ENCODE assay signal across 8 cellular contexts in genomic region chr1:148333875-148334338, GRCh38.
DNase-seq lines count a peak whose midpoint lies in the region; ATAC-seq and TF ChIP-seq lines count a peak whose summit lies in the region.

No MANE protein-coding gene starts in this region.

- H3K4me1 Mint-ChIP-seq in CD4-positive, CD25-positive, alpha-beta regulatory T cell = peaks cover 9 to 36% (median 20%) of the 10 kb centered on the region in 4 donors
- H3K4me1 Mint-ChIP-seq in natural killer cell treated with Interleukin-12 subunit alpha and Interleukin-12 subunit beta and Interleukin-15 and Interleukin-18, amount 100 ng/mL, for 72 hours (ENCODE audit: low read depth in 2 of 2) = peaks cover 16 to 26% of the 10 kb centered on the region in 2 donors

- peaks cover 3% of the 10 kb centered on the region for H3K36me3 Mint-ChIP-seq in CD4-positive, CD25-positive, alpha-beta regulatory T cell
- H3K36me3 Mint-ChIP-seq in natural killer cell treated with Interleukin-12 subunit alpha and Interleukin-12 subunit beta and Interleukin-15 and Interleukin-18, amount 100 ng/mL, for 72 hours = no peaks in the 10 kb centered on the region

- no peaks in the 10 kb centered on the region for H3K9me2 ChIP-seq in MM.1S (replicated peaks; ENCODE audit: insufficient read depth, low read length)

- no peak for ATAC-seq in CD4-positive, CD25-positive, alpha-beta regulatory T cell (ENCODE audit: low read depth in 2 of 2)
- peak in 1 of 2 donors; percentile 51 for ATAC-seq in natural killer cell treated with Interleukin-12 subunit alpha and Interleukin-12 subunit beta and Interleukin-15 and Interleukin-18, amount 100 ng/mL, for 72 hours
- no peak for ATAC-seq in GM19397 (IDR thresholded peaks at IDR 0.05; ENCODE audit: unreplicated experiment)

- peaks cover 10% of the 10 kb centered on the region for H3F3A ChIP-seq in MM.1S (ENCODE audit: insufficient read depth, low read length)

- peaks cover 21% of the 10 kb centered on the region for H3K4me1 ChIP-seq in CD4-positive, CD25-positive, alpha-beta regulatory T cell (ENCODE audit: control insufficient read depth, insufficient read depth, low read length, poor library complexity, severe bottlenecking)
- H3K4me1 ChIP-seq in MM.1S (ENCODE audit: low read length) = no peaks in the 10 kb centered on the region; the same call in 1 of the 2 replicates

- no peaks in the 10 kb centered on the region for H3K9me3 Mint-ChIP-seq in CD4-positive, CD25-positive, alpha-beta regulatory T cell
- H3K9me3 Mint-ChIP-seq in natural killer cell treated with Interleukin-12 subunit alpha and Interleukin-12 subunit beta and Interleukin-15 and Interleukin-18, amount 100 ng/mL, for 72 hours = no peaks in the 10 kb centered on the region

- TF ChIP-seq CTCF in MM.1S (IDR thresholded peaks at IDR 0.05; ENCODE audit: low read length) (no peak), dorsolateral prefrontal cortex (IDR thresholded peaks at IDR 0.05 in 54 of 56, conservative IDR thresholded peaks at IDR 0.05 in 2 of 56; ENCODE audit: low read depth in 1 of 56, partially characterized antibody in 56 of 56) (no peak)

- no peaks in the 10 kb centered on the region for H4K20me1 ChIP-seq in MM.1S (ENCODE audit: insufficient read depth, low read length)

- no peak for DNase-seq in CD4-positive, CD25-positive, alpha-beta regulatory T cell
- DNase-seq in MM.1S (no peak), dorsolateral prefrontal cortex (peak in 1 of 10 donors; percentile 18), NOMO-1 (lab: John Stamatoyannopoulos, UW; ENCODE audit: unreplicated experiment in 2 of 2) (no peak), NCI-H446 treated with DMSO at 0.1 percent for 48 hours (lab: John Stamatoyannopoulos, UW) (no peak)
- DNase-seq in natural killer cell treated with Interleukin-12 subunit alpha and Interleukin-12 subunit beta and Interleukin-15 and Interleukin-18, amount 100 ng/mL, for 72 hours (ENCODE audit: low spot score) = no peak
- no peak for DNase-seq in effector CD4-positive, alpha-beta T cell

- peak overlapping the region; percentile 95 to 99 (median 98) for H3K27ac Mint-ChIP-seq in CD4-positive, CD25-positive, alpha-beta regulatory T cell
- H3K27ac Mint-ChIP-seq in natural killer cell treated with Interleukin-12 subunit alpha and Interleukin-12 subunit beta and Interleukin-15 and Interleukin-18, amount 100 ng/mL, for 72 hours = peak overlapping the region; percentile 96 to 97

- H2AFZ ChIP-seq in MM.1S (ENCODE audit: low read length) = peak overlapping the region; percentile 74

- peak overlapping the region; percentile 76 for H3K4me2 ChIP-seq in MM.1S (ENCODE audit: low read depth, low read length)

- peaks cover 22% of the 10 kb centered on the region for H3K27me3 ChIP-seq in CD4-positive, CD25-positive, alpha-beta regulatory T cell (ENCODE audit: control insufficient read depth, insufficient read depth, low read length)
- peaks cover 22% of the 10 kb centered on the region for H3K27me3 ChIP-seq in MM.1S (replicated peaks; ENCODE audit: insufficient read depth, low read length)
- H3K27me3 ChIP-seq in dorsolateral prefrontal cortex = peaks cover 0 to 53% (median 6%) of the 10 kb centered on the region in 45 donors

- intact Hi-C loops in dorsolateral prefrontal cortex (cut with DNase I) = no loop called here

- H3K27me3 Mint-ChIP-seq in CD4-positive, CD25-positive, alpha-beta regulatory T cell = peaks cover 69% of the 10 kb centered on the region
- H3K27me3 Mint-ChIP-seq in natural killer cell treated with Interleukin-12 subunit alpha and Interleukin-12 subunit beta and Interleukin-15 and Interleukin-18, amount 100 ng/mL, for 72 hours = peaks cover 9 to 18% of the 10 kb centered on the region in 2 donors

- H3K4me3 ChIP-seq in CD4-positive, CD25-positive, alpha-beta regulatory T cell (ENCODE audit: low read depth, low read length) = peak overlapping the region; percentile 98
- peak overlapping the region; percentile 67 for H3K4me3 ChIP-seq in MM.1S (ENCODE audit: low read length)
- peak overlapping the region; percentile 42 to 81 (median 66) for H3K4me3 ChIP-seq in dorsolateral prefrontal cortex

- no peaks in the 10 kb centered on the region for H3K79me2 ChIP-seq in MM.1S (ENCODE audit: low read length)

- H3K36me3 ChIP-seq in CD4-positive, CD25-positive, alpha-beta regulatory T cell (ENCODE audit: control insufficient read depth, insufficient read depth, low read length) = no peaks in the 10 kb centered on the region
- H3K36me3 ChIP-seq in MM.1S (replicated peaks; ENCODE audit: insufficient read depth, low read length) = no peaks in the 10 kb centered on the region

- peak overlapping the region; percentile 88 to 96 (median 95) for H3K4me3 Mint-ChIP-seq in CD4-positive, CD25-positive, alpha-beta regulatory T cell
- H3K4me3 Mint-ChIP-seq in natural killer cell treated with Interleukin-12 subunit alpha and Interleukin-12 subunit beta and Interleukin-15 and Interleukin-18, amount 100 ng/mL, for 72 hours = peak overlapping the region; percentile 93

- H3K27ac ChIP-seq in CD4-positive, CD25-positive, alpha-beta regulatory T cell (ENCODE audit: insufficient read depth, low read length, poor library complexity, severe bottlenecking) = no peak overlapping the region
- H3K27ac ChIP-seq in MM.1S (ENCODE audit: low read length) (peak overlapping the region; percentile 76; the same call in 1 of the 2 replicates), dorsolateral prefrontal cortex (peak overlapping the region in 26 of 59 donors; percentile 32 to 89 (median 76))

- H3K9ac ChIP-seq in MM.1S (ENCODE audit: low read length) = peak overlapping the region; percentile 73; the same call in 1 of the 2 replicates

- no peaks in the 10 kb centered on the region for H3K9me3 ChIP-seq in CD4-positive, CD25-positive, alpha-beta regulatory T cell (ENCODE audit: control insufficient read depth in 2 of 2, low read length in 2 of 2)
- H3K9me3 ChIP-seq in MM.1S (replicated peaks; ENCODE audit: insufficient read depth, low read length) = no peaks in the 10 kb centered on the region
